17 cellular contexts compared by ENCODE assay signal in the genomic region with DNA sequence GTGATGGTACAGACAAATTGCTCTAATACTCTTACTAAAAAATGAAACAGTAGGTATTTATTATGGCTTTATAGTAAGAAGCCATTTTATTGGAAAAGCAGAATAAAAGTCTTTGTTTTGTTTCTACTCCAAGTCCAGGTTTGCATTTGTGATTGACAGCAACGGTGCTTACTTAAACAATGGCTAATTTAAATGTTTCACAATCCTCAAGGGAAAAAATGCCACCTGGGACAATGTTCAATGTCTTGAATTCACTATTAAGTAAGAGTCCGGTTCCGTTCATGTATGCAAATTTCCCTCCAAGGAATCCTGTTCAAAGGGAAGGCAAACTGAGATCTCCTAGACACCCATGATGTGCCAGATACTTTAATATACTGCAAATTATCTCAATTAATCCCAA.
DNase-seq lines count a peak whose midpoint lies in the region; ATAC-seq, FAIRE-seq and TF ChIP-seq lines count a peak whose summit lies in the region.
"Had no signal": no experiment of that assay in that cellular context is flagged by ENCODE, and none has a peak within 500 bp of the region (broad histone marks: within the 10 kb centered on the region; RNA-seq: fewer than 3 reads in every experiment).

No MANE protein-coding gene starts in this region.

- H3K36me3 ChIP-seq in K562 (ENCODE audit: control insufficient read depth, insufficient read depth, low read length), result no peaks in the 10 kb centered on the region
- H3K36me3 ChIP-seq in keratinocyte (ENCODE audit: control insufficient read depth in 2 of 2, extremely low read depth in 1 of 2, insufficient read depth in 2 of 2, low read length in 2 of 2), result no peaks in the 10 kb centered on the region
- H3K36me3 ChIP-seq in thyroid gland, result no peaks in the 10 kb centered on the region
- no peaks in the 10 kb centered on the region for H3K36me3 ChIP-seq in naive thymus-derived CD4-positive, alpha-beta T cell (ENCODE audit: control insufficient read depth in 2 of 3, insufficient read depth in 3 of 3, low read length in 3 of 3)

- no peaks in the 10 kb centered on the region for H3K27me3 Mint-ChIP-seq in naive thymus-derived CD4-positive, alpha-beta T cell

- H2AFZ ChIP-seq in K562 (ENCODE audit: low read depth, low read length), result no peak overlapping the region
- no peak overlapping the region for H2AFZ ChIP-seq in keratinocyte (ENCODE audit: control insufficient read depth, low read length)

- 68% methylated on average over 3 of the region's 3 CpGs for WGBS in K562 (ENCODE audit: insufficient coverage, low coverage, missing lambda C conversion rate)
- WGBS in thyroid gland, 2 donors, result 26 to 32% methylated on average over 3 of the region's 3 CpGs

- CTCF ChIA-PET in K562 (lab: Yijun Ruan, JAX; ENCODE audit: low intra/inter-chr PET ratio), result no interaction called here
- CTCF ChIA-PET in naive thymus-derived CD4-positive, alpha-beta T cell (lab: Charles Lee), result no interaction called here

- H3K4me1 ChIP-seq in K562 (replicated peaks in 1 of 2; ENCODE audit: control insufficient read depth in 2 of 2, insufficient read depth in 2 of 2, low read length in 2 of 2), result no peaks in the 10 kb centered on the region
- H3K4me1 ChIP-seq in keratinocyte (ENCODE audit: control insufficient read depth, extremely low read depth, insufficient read depth, low read length), result peaks cover 15% of the 10 kb centered on the region
- peaks cover 28 to 45% of the 10 kb centered on the region in 2 donors for H3K4me1 ChIP-seq in thyroid gland
- peaks cover 0 to 10% of the 10 kb centered on the region in 2 donors for H3K4me1 ChIP-seq in naive thymus-derived CD4-positive, alpha-beta T cell (ENCODE audit: control insufficient read depth in 2 of 2, insufficient read depth in 2 of 2, low read length in 2 of 2)

- no peak overlapping the region for H3K27ac ChIP-seq in K562 (ENCODE audit: extremely low read depth, low read depth, low read length)
- no peak overlapping the region for H3K27ac ChIP-seq in keratinocyte (ENCODE audit: control insufficient read depth, insufficient read depth, low read length)
- peak overlapping the region; percentile 47 to 69 (median 57) for H3K27ac ChIP-seq in thyroid gland
- H3K27ac ChIP-seq in naive thymus-derived CD4-positive, alpha-beta T cell (ENCODE audit: low read depth, low read length), result no peak overlapping the region
- H3K27ac ChIP-seq: C4-2B had no signal

- peaks cover 0 to 12% (median 0%) of the 10 kb centered on the region in 5 donors for H3K36me3 Mint-ChIP-seq in naive thymus-derived CD4-positive, alpha-beta T cell

- no peak for TF ChIP-seq RAD21 in K562 (CRISPR knock-in tag; conservative IDR thresholded peaks at IDR 0.05 in 1 of 2, IDR thresholded peaks at IDR 0.05 in 1 of 2)

- H4K20me1 ChIP-seq in K562 (replicated peaks; ENCODE audit: control insufficient read depth, insufficient read depth, low read length), result no peaks in the 10 kb centered on the region
- no peaks in the 10 kb centered on the region for H4K20me1 ChIP-seq in keratinocyte (ENCODE audit: control insufficient read depth, extremely low read depth, insufficient read depth, low read length)

- TF ChIP-seq POLR2A in K562 (conservative IDR thresholded peaks at IDR 0.05) (no peak), thyroid gland (IDR thresholded peaks at IDR 0.05) (no peak)

- H3K9ac ChIP-seq in K562 (ENCODE audit: insufficient read depth in 1 of 2, low read depth in 2 of 2, low read length in 2 of 2) (no peak overlapping the region), keratinocyte (ENCODE audit: control insufficient read depth, extremely low read depth, insufficient read depth, low read length) (no peak overlapping the region)

- H3K27ac Mint-ChIP-seq in naive thymus-derived CD4-positive, alpha-beta T cell, result no peak overlapping the region

- H3K27me3 ChIP-seq in K562 (ENCODE audit: control insufficient read depth in 2 of 2, insufficient read depth in 2 of 2, low read length in 2 of 2) (no peaks in the 10 kb centered on the region), keratinocyte (ENCODE audit: control insufficient read depth, extremely low read depth, insufficient read depth, low read length) (no peaks in the 10 kb centered on the region), thyroid gland (no peaks in the 10 kb centered on the region)
- H3K27me3 ChIP-seq in naive thymus-derived CD4-positive, alpha-beta T cell (ENCODE audit: control insufficient read depth in 2 of 2, insufficient read depth in 2 of 2, low read length in 2 of 2), result no peaks in the 10 kb centered on the region

- POLR2A ChIA-PET in K562 (lab: Yijun Ruan, JAX), result interaction anchor here (0.6 to 0.7 kb wide), 2 partner anchors 20 to 797 kb away, joined by 3 read pairs; no protein-coding TSS in a partner anchor
- POLR2A ChIA-PET in naive thymus-derived CD4-positive, alpha-beta T cell (lab: Charles Lee), result interaction anchor here (0.6 kb wide), 1 partner anchor 226 kb away, joined by 4 read pairs; no protein-coding TSS in a partner anchor

- intact Hi-C loops in K562 (cut with micrococcal nuclease) (no loop called here), thyroid gland (cut with DNase I) (no loop called here)
- intact Hi-C loops in naive thymus-derived CD4-positive, alpha-beta T cell (cut with micrococcal nuclease), result no loop called here

- H3K4me2 ChIP-seq in K562 (ENCODE audit: insufficient read depth, low read length) (no peak overlapping the region), keratinocyte (ENCODE audit: control insufficient read depth, extremely low read depth, insufficient read depth, low read depth, low read length) (peak overlapping the region; percentile 24)

- H3K79me2 ChIP-seq in K562 (ENCODE audit: control insufficient read depth, insufficient read depth, low read length) (no peaks in the 10 kb centered on the region), keratinocyte (ENCODE audit: control insufficient read depth, insufficient read depth, low read length) (no peaks in the 10 kb centered on the region)

- peak; percentile 3 for DNase-seq in NCI-H1436 treated with DMSO at 0.1 percent for 48 hours (lab: John Stamatoyannopoulos, UW)
- DNase-seq in NCI-H1436 (lab: John Stamatoyannopoulos, UW), result no peak
- no peak for DNase-seq in K562 (ENCODE audit: extremely low read depth in 1 of 4, low spot score in 3 of 4)
- no peak for DNase-seq in keratinocyte (ENCODE audit: low read depth, low spot score)
- no peak for DNase-seq in thyroid gland
- no peak for DNase-seq in putamen (ENCODE audit: low spot score)
- no peak for DNase-seq in naive thymus-derived CD4-positive, alpha-beta T cell
- DNase-seq in NCI-H510A (lab: John Stamatoyannopoulos, UW), result no peak
- DNase-seq: 8988T, DMS79, Kasumi-1, NCI-H1417, NCI-H2029 treated with DMSO at 0.1 percent for 48 hours, NCI-H226 had no signal

- dilution Hi-C loops in keratinocyte (cut with MboI; ENCODE audit: extremely low pct_ligation_motif_present, low sequenced_read_pairs), result no loop called here

- TF ChIP-seq EP300 in K562 (IDR thresholded peaks at IDR 0.05; ENCODE audit: low read length), result no peak

- peaks cover 10 to 20% (median 17%) of the 10 kb centered on the region in 7 donors for H3K4me1 Mint-ChIP-seq in naive thymus-derived CD4-positive, alpha-beta T cell

- no peaks in the 10 kb centered on the region for H3K9me1 ChIP-seq in K562 (ENCODE audit: control insufficient read depth, insufficient read depth, low read length)
- no peaks in the 10 kb centered on the region for H3K9me1 ChIP-seq in keratinocyte (ENCODE audit: control insufficient read depth, extremely low read depth, insufficient read depth, low read length)

- peaks cover 0 to 1% (median 0%) of the 10 kb centered on the region in 11 donors for H3K9me3 Mint-ChIP-seq in naive thymus-derived CD4-positive, alpha-beta T cell

- no peaks in the 10 kb centered on the region for H3K9me3 ChIP-seq in K562 (replicated peaks; ENCODE audit: control insufficient read depth, insufficient read depth, low read depth, low read length)
- no peaks in the 10 kb centered on the region for H3K9me3 ChIP-seq in keratinocyte (ENCODE audit: control insufficient read depth, low read depth, low read length)
- H3K9me3 ChIP-seq in thyroid gland, result no peaks in the 10 kb centered on the region
- H3K9me3 ChIP-seq in naive thymus-derived CD4-positive, alpha-beta T cell (ENCODE audit: control insufficient read depth in 2 of 3, low read length in 3 of 3), result no peaks in the 10 kb centered on the region

- no peak for ATAC-seq in K562
- no peak for ATAC-seq in naive thymus-derived CD4-positive, alpha-beta T cell

- no TSS peak for BruUV-seq in K562 (replicated peaks; lab: Mats Ljungman, UMichigan)

- in situ Hi-C loops in K562 (cut with MboI), result no loop called here

- H3K4me3 Mint-ChIP-seq in naive thymus-derived CD4-positive, alpha-beta T cell, result no peak overlapping the region

- no peak for TF ChIP-seq CTCF in K562 (IDR thresholded peaks at IDR 0.05 in 2 of 3, conservative IDR thresholded peaks at IDR 0.05 in 1 of 3; ENCODE audit: insufficient read depth in 2 of 3, low read depth in 1 of 3, low read length in 3 of 3)
- TF ChIP-seq CTCF in keratinocyte (optimal IDR thresholded peaks at IDR 0.05 in 1 of 3, IDR thresholded peaks at IDR 0.05 in 1 of 3, conservative IDR thresholded peaks at IDR 0.05 in 1 of 3; ENCODE audit: extremely low read depth in 1 of 3, insufficient read depth in 2 of 3, low read length in 3 of 3), result no peak
- TF ChIP-seq CTCF in thyroid gland (IDR thresholded peaks at IDR 0.05), result no peak

- FAIRE-seq in K562 (lab: Jason Lieb, UNC), result no peak
- FAIRE-seq in keratinocyte (lab: Jason Lieb, UNC), result no peak
- FAIRE-seq: GM12892, H1 had no signal

- H3K4me3 ChIP-seq in K562 (no peak overlapping the region), keratinocyte (ENCODE audit: control insufficient read depth in 2 of 3, extremely low read depth in 1 of 3, insufficient read depth in 2 of 3, low read depth in 1 of 3, low read length in 3 of 3) (no peak overlapping the region), thyroid gland (replicated peaks in 1 of 3) (no peak overlapping the region)
- no peak overlapping the region for H3K4me3 ChIP-seq in naive thymus-derived CD4-positive, alpha-beta T cell (ENCODE audit: low read length)

TF ChIP-seq in K562, 482 proteins besides CTCF, POLR2A, EP300 and RAD21:
- TF ChIP-seq, protein P1, sequence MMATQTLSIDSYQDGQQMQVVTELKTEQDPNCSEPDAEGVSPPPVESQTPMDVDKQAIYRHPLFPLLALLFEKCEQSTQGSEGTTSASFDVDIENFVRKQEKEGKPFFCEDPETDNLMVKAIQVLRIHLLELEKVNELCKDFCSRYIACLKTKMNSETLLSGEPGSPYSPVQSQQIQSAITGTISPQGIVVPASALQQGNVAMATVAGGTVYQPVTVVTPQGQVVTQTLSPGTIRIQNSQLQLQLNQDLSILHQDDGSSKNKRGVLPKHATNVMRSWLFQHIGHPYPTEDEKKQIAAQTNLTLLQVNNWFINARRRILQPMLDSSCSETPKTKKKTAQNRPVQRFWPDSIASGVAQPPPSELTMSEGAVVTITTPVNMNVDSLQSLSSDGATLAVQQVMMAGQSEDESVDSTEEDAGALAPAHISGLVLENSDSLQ (IDR thresholded peaks at IDR 0.05), result peak; percentile 66
- no peak for TF ChIP-seq HMG20A (CRISPR knock-in tag; conservative IDR thresholded peaks at IDR 0.05)
- TF ChIP-seq CEBPB (tag; IDR thresholded peaks at IDR 0.05), result 0 out of 2 replicates have a peak, but pooled peaks have one; percentile 8

Comparison
In these comparisons a context has a peak if more than half of its experiments do, and no peak if none do; other contexts are left out.
1. H3K27ac ChIP-seq: peak in thyroid gland (3 of 3); none in K562 (single experiment), keratinocyte (single experiment) and naive thymus-derived CD4-positive, alpha-beta T cell (single experiment).